In the genomic region with DNA sequence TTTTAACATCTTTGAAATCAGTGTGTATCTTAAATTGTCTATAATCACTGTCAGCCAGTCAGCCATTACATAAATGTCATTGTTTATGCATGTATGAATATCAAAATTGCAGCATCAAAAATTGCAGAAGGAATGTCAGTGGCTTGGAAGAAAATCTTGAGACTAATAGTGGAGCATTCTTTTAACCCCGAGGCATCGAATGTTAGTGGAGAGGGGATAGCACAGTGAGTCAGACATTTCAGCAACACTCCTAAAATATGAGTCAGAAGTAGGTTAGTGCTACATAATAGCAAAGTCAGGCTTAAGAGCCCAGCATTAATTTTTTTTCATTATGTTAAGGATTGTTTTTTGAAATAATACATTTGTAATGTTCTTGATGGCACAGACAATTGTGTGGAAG, we compare ENCODE assay signal across 12 cellular contexts. TPM values are rescaled to one million over a fixed set of nuclear protein-coding genes. Genes with fewer than 3 reads are reported as not detected.
DNase-seq lines count a peak whose midpoint lies in the region; ATAC-seq and TF ChIP-seq lines count a peak whose summit lies in the region.
"Had no signal": no experiment of that assay in that cellular context is flagged by ENCODE, and none has a peak within 500 bp of the region (broad histone marks: within the 10 kb centered on the region; RNA-seq: fewer than 3 reads in every experiment).

No MANE protein-coding gene starts in this region.

- peak overlapping the region; percentile 77 for H3K27ac ChIP-seq in Panc1 (ENCODE audit: low read length)

- H3K27me3 Mint-ChIP-seq in activated CD4-positive, alpha-beta T cell treated with anti-CD3 and anti-CD28 coated beads for 36 hours, result peaks cover 4% of the 10 kb centered on the region

- no peaks in the 10 kb centered on the region for H3K9me3 Mint-ChIP-seq in activated CD4-positive, alpha-beta T cell treated with anti-CD3 and anti-CD28 coated beads for 36 hours (ENCODE audit: low read depth)
- H3K9me3 Mint-ChIP-seq: activated CD4-positive, alpha-beta T cell treated with anti-CD3 and anti-CD28 coated beads, Interleukin-2, amount 10 ng/mL, durations not matched to agents 24 days and 14 days had no signal

- H3K4me3 ChIP-seq in Panc1 (ENCODE audit: low read depth in 2 of 2, low read length in 2 of 2) (no peak overlapping the region), epithelial cell of proximal tubule (ENCODE audit: low read depth, low read length) (no peak overlapping the region)

- H3K27ac Mint-ChIP-seq in activated CD4-positive, alpha-beta T cell treated with anti-CD3 and anti-CD28 coated beads for 36 hours, result no peak overlapping the region
- H3K27ac Mint-ChIP-seq: activated CD4-positive, alpha-beta T cell treated with anti-CD3 and anti-CD28 coated beads, Interleukin-2, amount 10 ng/mL, durations not matched to agents 24 days and 14 days; naive thymus-derived CD8-positive, alpha-beta T cell had no signal

- no peaks in the 10 kb centered on the region for H3K4me1 Mint-ChIP-seq in activated CD4-positive, alpha-beta T cell treated with anti-CD3 and anti-CD28 coated beads for 36 hours
- H3K4me1 Mint-ChIP-seq: activated CD4-positive, alpha-beta T cell treated with anti-CD3 and anti-CD28 coated beads, Interleukin-2, amount 10 ng/mL, durations not matched to agents 24 days and 14 days; naive thymus-derived CD8-positive, alpha-beta T cell had no signal

- no peaks in the 10 kb centered on the region for H3K27me3 ChIP-seq in Panc1 (ENCODE audit: control insufficient read depth, insufficient read depth, low read length)

- TF ChIP-seq CTCF in Panc1 (IDR thresholded peaks at IDR 0.05), result no peak
- TF ChIP-seq CTCF in epithelial cell of proximal tubule (conservative IDR thresholded peaks at IDR 0.05; ENCODE audit: low read depth, low read length), result no peak

- H3K9me3 ChIP-seq in Panc1 (ENCODE audit: control insufficient read depth, insufficient read depth, low read depth, low read length), result no peaks in the 10 kb centered on the region

- no TSS peak for BruUV-seq in Panc1 (replicated peaks; lab: Mats Ljungman, UMichigan)

- ATAC-seq in Panc1 (peak; percentile 99), HG02678 (IDR thresholded peaks at IDR 0.05; ENCODE audit: unreplicated experiment) (no peak)
- no peak for ATAC-seq in activated CD4-positive, alpha-beta T cell treated with anti-CD3 and anti-CD28 coated beads for 36 hours
- ATAC-seq: naive thymus-derived CD8-positive, alpha-beta T cell had no signal

- CTCF ChIA-PET in Panc1 (lab: Charles Lee), result interaction anchor here (0.6 kb wide), 1 partner anchor 70 kb away, joined by 10 read pairs; no protein-coding TSS in a partner anchor
- CTCF ChIA-PET in activated CD4-positive, alpha-beta T cell treated with anti-CD3 and anti-CD28 coated beads for 36 hours (lab: Charles Lee), result no interaction called here

- POLR2A ChIA-PET in Panc1 (lab: Charles Lee), result no interaction called here
- POLR2A ChIA-PET in activated CD4-positive, alpha-beta T cell treated with anti-CD3 and anti-CD28 coated beads for 36 hours (lab: Charles Lee), result no interaction called here

- H3K36me3 ChIP-seq in Panc1 (ENCODE audit: control insufficient read depth, insufficient read depth, low read length), result no peaks in the 10 kb centered on the region

- peak; percentile 97 for DNase-seq in ELR (ENCODE audit: low read depth)
- peak; percentile 78 for DNase-seq in Panc1 (ENCODE audit: low read depth, low spot score)
- DNase-seq in epithelial cell of proximal tubule (ENCODE audit: low read depth), result peak; percentile 61
- peak; percentile 53 for DNase-seq in pulmonary artery endothelial cell (ENCODE audit: low read depth, low spot score)
- DNase-seq in activated CD4-positive, alpha-beta T cell treated with anti-CD3 and anti-CD28 coated beads for 36 hours, result no peak
- DNase-seq in activated CD8-positive, alpha-beta memory T cell treated with anti-CD3 and anti-CD28 coated beads, Interleukin-2, amount 50 U/mL, for 4 hours, result no peak
- no peak for DNase-seq in superior temporal gyrus (ENCODE audit: extremely low spot score)
- DNase-seq: activated CD4-positive, alpha-beta T cell treated with anti-CD3 and anti-CD28 coated beads, Interleukin-2, amount 10 ng/mL, durations not matched to agents 24 days and 14 days; GDM1; naive thymus-derived CD8-positive, alpha-beta T cell; stimulated activated CD4-positive, alpha-beta T cell treated with anti-CD3 and anti-CD28 coated beads, Interleukin-4, amount 100 ng/mL, for 4 hours had no signal

- peaks cover 14% of the 10 kb centered on the region for H3K4me1 ChIP-seq in Panc1 (ENCODE audit: control insufficient read depth, insufficient read depth, low read length)

- intact Hi-C loops in Panc1 (cut with micrococcal nuclease; ENCODE audit: unreplicated experiment), result no loop called here
- intact Hi-C loops in activated CD4-positive, alpha-beta T cell treated with anti-CD3 and anti-CD28 coated beads for 36 hours (cut with DNase I, micrococcal nuclease), result no loop called here

- H3K36me3 Mint-ChIP-seq in activated CD4-positive, alpha-beta T cell treated with anti-CD3 and anti-CD28 coated beads for 36 hours (ENCODE audit: low read depth), result no peaks in the 10 kb centered on the region
- H3K36me3 Mint-ChIP-seq: naive thymus-derived CD8-positive, alpha-beta T cell had no signal

- in situ Hi-C loops in Panc1 (cut with HindIII; ENCODE audit: low pct_unique_long_range_greater_than_20kb, low sequenced_read_pairs), result no loop called here

- H3K4me3 Mint-ChIP-seq in activated CD4-positive, alpha-beta T cell treated with anti-CD3 and anti-CD28 coated beads for 36 hours, result no peak overlapping the region
- H3K4me3 Mint-ChIP-seq: activated CD4-positive, alpha-beta T cell treated with anti-CD3 and anti-CD28 coated beads, Interleukin-2, amount 10 ng/mL, durations not matched to agents 24 days and 14 days; naive thymus-derived CD8-positive, alpha-beta T cell had no signal

RNA-seq across cellular contexts. Expression of a gene that starts 45.5 kb away (rescaled TPM):
- total RNA-seq in Panc1 (2021; ENCODE audit: unreplicated experiment) (217 TPM), epithelial cell of proximal tubule (159 and 167 TPM in 2 replicates), pulmonary artery endothelial cell (86.9 and 109 TPM in 2 replicates)
- 164 TPM for polyA plus RNA-seq in Panc1 (2012; ENCODE audit: insufficient read length)
- 100 to 1,000 TPM; 211 to 416 TPM for total RNA-seq in activated CD4-positive, alpha-beta T cell treated with anti-CD3 and anti-CD28 coated beads for 36 hours

Comparison
In these comparisons a context has a peak if more than half of its experiments do, and no peak if none do; other contexts are left out.
1. DNase-seq: peak in ELR (single experiment), Panc1 (single experiment), epithelial cell of proximal tubule (single experiment) and pulmonary artery endothelial cell (single experiment); none in activated CD4-positive, alpha-beta T cell treated with anti-CD3 and anti-CD28 coated beads for 36 hours (single experiment), activated CD8-positive, alpha-beta memory T cell treated with anti-CD3 and anti-CD28 coated beads, Interleukin-2, amount 50 U/mL, for 4 hours (single experiment) and superior temporal gyrus (single experiment).